Comparison of ENCODE assay signal across 21 cellular contexts in genomic region chr18:39913790-39914366, GRCh38.
"Had no signal": no experiment of that assay in that cellular context is flagged by ENCODE, and none has a peak within 500 bp of the region (broad histone marks: within the 10 kb centered on the region; RNA-seq: fewer than 3 reads in every experiment).

No MANE protein-coding gene starts in this region.

- H3K36me3 ChIP-seq: heart left ventricle, pancreas, spleen, tibial nerve, upper lobe of right lung, vagina had no signal

- H3K36me3 Mint-ChIP-seq: naive thymus-derived CD8-positive, alpha-beta T cell; stimulated activated memory B cell treated with anti-CD40 and anti-IgM and Interleukin-4, amounts not matched to agents 10 μg/mL and 1 μg/mL and 100 μg/mL, for 72 hours had no signal

- H3K27me3 Mint-ChIP-seq: naive thymus-derived CD8-positive, alpha-beta T cell; progenitor cell of endocrine pancreas; stimulated activated memory B cell treated with anti-CD40 and anti-IgM and Interleukin-4, amounts not matched to agents 10 μg/mL and 1 μg/mL and 100 μg/mL, for 72 hours; stimulated activated naive CD8-positive, alpha-beta T cell treated with anti-CD3 and anti-CD28 coated beads, Interleukin-15, amount 100 ng/mL, for 72 hours had no signal

- H3K9me3 ChIP-seq: mucosa of descending colon, pancreas, testis, upper lobe of right lung, vagina had no signal

- DNase-seq: effector memory CD4-positive, alpha-beta T cell; foreskin melanocyte; heart left ventricle; hippocampal formation; kidney glomerular epithelial cell; mucosa of descending colon; naive thymus-derived CD8-positive, alpha-beta T cell; pancreas; spleen; stimulated activated CD4-positive, alpha-beta T cell treated with anti-CD3 and anti-CD28 coated beads, Interleukin-15, amount 100 ng/mL, for 24 hours; stimulated activated CD4-positive, alpha-beta T cell treated with anti-CD3 and anti-CD28 coated beads, Interleukin-1b, Interleukin-23, amount 100 ng/mL, for 48 hours; stimulated activated CD4-positive, alpha-beta T cell treated with anti-CD3 and anti-CD28 coated beads, Interleukin-4, amount 100 ng/mL, for 24 hours; stimulated activated naive CD8-positive, alpha-beta T cell treated with anti-CD3 and anti-CD28 coated beads, Interleukin-15, amount 100 ng/mL, for 72 hours; testis; upper lobe of right lung had no signal

- ATAC-seq: heart left ventricle; mucosa of descending colon; naive thymus-derived CD8-positive, alpha-beta T cell; pancreas; sciatic nerve; stimulated activated memory B cell treated with anti-CD40 and anti-IgM and Interleukin-4, amounts not matched to agents 10 μg/mL and 1 μg/mL and 100 μg/mL, for 72 hours; stimulated activated naive CD8-positive, alpha-beta T cell treated with anti-CD3 and anti-CD28 coated beads, Interleukin-15, amount 100 ng/mL, for 72 hours; upper lobe of right lung had no signal

- H3K27ac Mint-ChIP-seq: naive thymus-derived CD8-positive, alpha-beta T cell; progenitor cell of endocrine pancreas; stimulated activated memory B cell treated with anti-CD40 and anti-IgM and Interleukin-4, amounts not matched to agents 10 μg/mL and 1 μg/mL and 100 μg/mL, for 72 hours; stimulated activated naive CD8-positive, alpha-beta T cell treated with anti-CD3 and anti-CD28 coated beads, Interleukin-15, amount 100 ng/mL, for 72 hours had no signal

- H3K4me3 ChIP-seq: heart left ventricle, mucosa of descending colon, pancreas, spleen, testis, tibial nerve, upper lobe of right lung, vagina had no signal

- H3K4me1 ChIP-seq: heart left ventricle, pancreas, spleen, testis, tibial nerve, upper lobe of right lung, vagina had no signal

- H3K27ac ChIP-seq: heart left ventricle, pancreas, spleen, testis, tibial nerve, upper lobe of right lung, vagina had no signal

- H3K4me3 Mint-ChIP-seq: naive thymus-derived CD8-positive, alpha-beta T cell; neural crest cell; stimulated activated memory B cell treated with anti-CD40 and anti-IgM and Interleukin-4, amounts not matched to agents 10 μg/mL and 1 μg/mL and 100 μg/mL, for 72 hours; stimulated activated naive CD8-positive, alpha-beta T cell treated with anti-CD3 and anti-CD28 coated beads, Interleukin-15, amount 100 ng/mL, for 72 hours had no signal

- H3K4me1 Mint-ChIP-seq: naive thymus-derived CD8-positive, alpha-beta T cell; stimulated activated memory B cell treated with anti-CD40 and anti-IgM and Interleukin-4, amounts not matched to agents 10 μg/mL and 1 μg/mL and 100 μg/mL, for 72 hours; stimulated activated naive CD8-positive, alpha-beta T cell treated with anti-CD3 and anti-CD28 coated beads, Interleukin-15, amount 100 ng/mL, for 72 hours had no signal

- H3K27me3 ChIP-seq: heart left ventricle, pancreas, spleen, testis, tibial nerve, upper lobe of right lung, vagina had no signal
